Comparison of ENCODE assay signal across 17 cellular contexts in genomic region chr4:174450051-174450450, GRCh38.
"Had no signal": no experiment of that assay in that cellular context is flagged by ENCODE, and none has a peak within 500 bp of the region (broad histone marks: within the 10 kb centered on the region; RNA-seq: fewer than 3 reads in every experiment).

No MANE protein-coding gene starts in this region.

- H3K4me3 ChIP-seq: dorsolateral prefrontal cortex, skin epidermis, stomach, testis, upper lobe of right lung had no signal

- H3K4me1 ChIP-seq: parathyroid adenoma, testis, upper lobe of right lung had no signal

- H3K27ac ChIP-seq: dorsolateral prefrontal cortex, parathyroid adenoma, stomach, testis, upper lobe of right lung had no signal

- H3K9ac ChIP-seq: parathyroid adenoma had no signal

- H2AFZ ChIP-seq: parathyroid adenoma had no signal

- H3K27me3 ChIP-seq: stomach, testis, upper lobe of right lung had no signal

- ATAC-seq: activated CD8-positive, alpha-beta T cell treated with anti-CD3 and anti-CD28 coated beads, Interleukin-2, amount 10 ng/mL, durations not matched to agents 7 days and 5 days; left ventricle myocardium superior; natural killer cell treated with Interleukin-12 subunit alpha and Interleukin-12 subunit beta and Interleukin-15 and Interleukin-18, amount 100 ng/mL, for 72 hours; upper lobe of right lung had no signal

- DNase-seq: activated CD4-positive, alpha-beta T cell treated with anti-CD3 and anti-CD28 coated beads, Interleukin-2, amount 10 ng/mL, durations not matched to agents 7 days and 5 days; activated CD8-positive, alpha-beta T cell treated with anti-CD3 and anti-CD28 coated beads, Interleukin-2, amount 10 ng/mL, durations not matched to agents 7 days and 5 days; activated naive CD4-positive, alpha-beta T cell treated with Interleukin-2 at 50 U/mL for 16 hours; activated naive CD8-positive, alpha-beta T cell treated with anti-CD3 and anti-CD28 coated beads, Interleukin-2, amount 10 ng/mL, durations not matched to agents 7 days and 5 days; activated T-cell treated with anti-CD3 and anti-CD28 coated beads, Interleukin-2, amount 50 U/mL, for 24 hours; anterior cingulate cortex; central memory CD4-positive, alpha-beta T cell; dorsolateral prefrontal cortex; left ventricle myocardium superior; stimulated activated CD4-positive, alpha-beta T cell treated with anti-CD3 and anti-CD28 coated beads, Interleukin-4, amount 100 ng/mL, for 1 hour; stomach; T-helper 9 cell; testis; upper lobe of right lung had no signal

- H3K36me3 ChIP-seq: stomach, upper lobe of right lung had no signal

- H3K9me3 ChIP-seq: stomach, testis, upper lobe of right lung had no signal
